In the genomic region with DNA sequence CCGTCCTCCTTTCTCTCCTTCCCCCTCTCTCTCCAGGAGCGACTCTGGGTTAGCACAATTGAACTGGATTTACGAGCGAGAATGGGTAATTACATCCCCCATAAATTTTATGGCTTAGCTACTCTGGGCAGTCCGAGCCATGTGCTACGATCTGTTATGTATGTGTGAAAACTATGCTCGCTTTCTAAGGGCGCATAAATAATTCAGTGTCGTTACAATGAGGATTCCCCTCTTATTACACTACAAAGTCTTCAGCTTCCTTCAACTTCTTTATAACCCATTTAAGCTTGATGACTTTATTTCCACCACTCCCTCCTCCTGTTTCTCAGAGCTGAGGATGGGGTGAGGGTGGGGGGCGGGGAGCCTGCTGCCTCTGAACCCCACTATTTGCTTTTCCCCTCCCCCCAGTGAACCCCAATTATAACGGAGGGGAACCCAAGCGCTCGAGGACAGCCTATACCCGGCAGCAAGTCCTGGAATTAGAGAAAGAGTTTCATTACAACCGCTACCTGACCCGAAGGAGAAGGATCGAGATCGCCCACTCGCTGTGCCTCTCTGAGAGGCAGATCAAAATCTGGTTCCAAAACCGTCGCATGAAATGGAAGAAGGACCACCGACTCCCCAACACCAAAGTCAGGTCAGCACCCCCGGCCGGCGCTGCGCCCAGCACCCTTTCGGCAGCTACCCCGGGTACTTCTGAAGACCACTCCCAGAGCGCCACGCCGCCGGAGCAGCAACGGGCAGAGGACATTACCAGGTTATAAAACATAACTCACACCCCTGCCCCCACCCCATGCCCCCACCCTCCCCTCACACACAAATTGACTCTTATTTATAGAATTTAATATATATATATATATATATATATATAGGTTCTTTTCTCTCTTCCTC, we compare ENCODE assay signal across 9 cellular contexts. TPM values are rescaled to one million over a fixed set of nuclear protein-coding genes. Genes with fewer than 3 reads are reported as not detected.
DNase-seq lines count a peak whose midpoint lies in the region; ATAC-seq lines count a peak whose summit lies in the region.
"Had no signal": no experiment of that assay in that cellular context is flagged by ENCODE, and none has a peak within 500 bp of the region (broad histone marks: within the 10 kb centered on the region; RNA-seq: fewer than 3 reads in every experiment).

No MANE protein-coding gene starts in this region.

- H3K36me3 Mint-ChIP-seq in activated CD4-positive, alpha-beta T cell treated with anti-CD3 and anti-CD28 coated beads, Interleukin-2, amount 10 ng/mL, durations not matched to agents 24 days and 14 days (ENCODE audit: low read depth): peaks cover 2% of the 10 kb centered on the region
- H3K36me3 Mint-ChIP-seq in T-cell (no peaks in the 10 kb centered on the region), immature natural killer cell (peaks cover 4 to 13% (median 5%) of the 10 kb centered on the region in 3 donors)

- intact Hi-C loops in activated CD4-positive, alpha-beta T cell treated with anti-CD3 and anti-CD28 coated beads, Interleukin-2, amount 10 ng/mL, durations not matched to agents 24 days and 14 days (cut with micrococcal nuclease): loop anchor here (5.0 kb wide), 3 partner anchors 57 to 127 kb away; a partner anchor contains a TSS

- peaks cover 22% of the 10 kb centered on the region for H3K4me1 Mint-ChIP-seq in activated CD4-positive, alpha-beta T cell treated with anti-CD3 and anti-CD28 coated beads, Interleukin-2, amount 10 ng/mL, durations not matched to agents 24 days and 14 days
- H3K4me1 Mint-ChIP-seq in T-cell (peaks cover 34 to 44% (median 40%) of the 10 kb centered on the region in 3 donors), immature natural killer cell (peaks cover 46 to 49% of the 10 kb centered on the region in 2 donors)
- peaks cover 50% of the 10 kb centered on the region for H3K4me1 Mint-ChIP-seq in stimulated activated naive CD8-positive, alpha-beta T cell treated with anti-CD3 and anti-CD28 coated beads, Interleukin-15, amount 100 ng/mL, for 72 hours

- H3K27me3 Mint-ChIP-seq in activated CD4-positive, alpha-beta T cell treated with anti-CD3 and anti-CD28 coated beads, Interleukin-2, amount 10 ng/mL, durations not matched to agents 24 days and 14 days: peaks cover 88% of the 10 kb centered on the region
- H3K27me3 Mint-ChIP-seq in T-cell (peaks cover 71 to 90% of the 10 kb centered on the region in 2 donors), immature natural killer cell (ENCODE audit: low read depth in 3 of 3) (peaks cover 23 to 40% (median 31%) of the 10 kb centered on the region in 3 donors)
- H3K27me3 Mint-ChIP-seq in stimulated activated naive CD8-positive, alpha-beta T cell treated with anti-CD3 and anti-CD28 coated beads, Interleukin-15, amount 100 ng/mL, for 72 hours: peaks cover 99% of the 10 kb centered on the region

- peak overlapping the region; percentile 71 for H3K4me3 Mint-ChIP-seq in activated CD4-positive, alpha-beta T cell treated with anti-CD3 and anti-CD28 coated beads, Interleukin-2, amount 10 ng/mL, durations not matched to agents 24 days and 14 days
- H3K4me3 Mint-ChIP-seq in T-cell (peak overlapping the region; percentile 58 to 65 (median 59)), immature natural killer cell (peak overlapping the region; percentile 74 to 91 (median 85))
- peak overlapping the region; percentile 83 to 85 for H3K4me3 Mint-ChIP-seq in stimulated activated naive CD8-positive, alpha-beta T cell treated with anti-CD3 and anti-CD28 coated beads, Interleukin-15, amount 100 ng/mL, for 72 hours

- POLR2A ChIA-PET in T-cell (lab: Charles Lee): interaction anchor here in 1 of 2 donors (0.6 kb wide), 1 partner anchor 84 kb away, joined by 3 read pairs; no protein-coding TSS in a partner anchor

- CTCF ChIA-PET in T-cell (lab: Charles Lee): interaction anchor here (0.6 to 0.7 kb wide), 5 partner anchors 22 to 438 kb away, joined by 3 to 4 read pairs (median 3); no protein-coding TSS in a partner anchor

- peak overlapping the region; percentile 63 for H3K27ac Mint-ChIP-seq in activated CD4-positive, alpha-beta T cell treated with anti-CD3 and anti-CD28 coated beads, Interleukin-2, amount 10 ng/mL, durations not matched to agents 24 days and 14 days
- no peak overlapping the region for H3K27ac Mint-ChIP-seq in T-cell
- peak overlapping the region in 2 of 6 donors; percentile 65 to 81 for H3K27ac Mint-ChIP-seq in immature natural killer cell
- peak overlapping the region in 1 of 2 donors; percentile 75 for H3K27ac Mint-ChIP-seq in stimulated activated naive CD8-positive, alpha-beta T cell treated with anti-CD3 and anti-CD28 coated beads, Interleukin-15, amount 100 ng/mL, for 72 hours

- no peaks in the 10 kb centered on the region for H3K9me3 Mint-ChIP-seq in activated CD4-positive, alpha-beta T cell treated with anti-CD3 and anti-CD28 coated beads, Interleukin-2, amount 10 ng/mL, durations not matched to agents 24 days and 14 days
- H3K9me3 Mint-ChIP-seq in T-cell (no peaks in the 10 kb centered on the region), immature natural killer cell (peaks cover 0 to 2% (median 0%) of the 10 kb centered on the region in 6 donors)
- no peaks in the 10 kb centered on the region for H3K9me3 Mint-ChIP-seq in stimulated activated naive CD8-positive, alpha-beta T cell treated with anti-CD3 and anti-CD28 coated beads, Interleukin-15, amount 100 ng/mL, for 72 hours

- ATAC-seq in T-cell (replicated peaks in 1 of 4): no peak
- ATAC-seq in stimulated activated naive CD8-positive, alpha-beta T cell treated with anti-CD3 and anti-CD28 coated beads, Interleukin-15, amount 100 ng/mL, for 72 hours: no peak
- no peak for ATAC-seq in GM21786 (IDR thresholded peaks at IDR 0.05; ENCODE audit: unreplicated experiment)

- DNase-seq in activated CD4-positive, alpha-beta T cell treated with anti-CD3 and anti-CD28 coated beads, Interleukin-2, amount 10 ng/mL, durations not matched to agents 24 days and 14 days: no peak
- DNase-seq in activated CD4-positive, alpha-beta T cell treated with anti-CD3 and anti-CD28 coated beads, Interleukin-2, amount 50 U/mL, for 1 hour: no peak
- no peak for DNase-seq in T-cell
- no peak for DNase-seq in immature natural killer cell
- DNase-seq in stimulated activated naive CD8-positive, alpha-beta T cell treated with anti-CD3 and anti-CD28 coated beads, Interleukin-15, amount 100 ng/mL, for 72 hours: no peak
- no peak for DNase-seq in kidney tubule cell (ENCODE audit: low spot score)
- DNase-seq in GF-D8 (lab: John Stamatoyannopoulos, UW): no peak
- DNase-seq: SW 1271 had no signal

RNA-seq across cellular contexts. Expression of a gene that starts 1.1 kb away (rescaled TPM):
- total RNA-seq in activated CD4-positive, alpha-beta T cell treated with anti-CD3 and anti-CD28 coated beads, Interleukin-2, amount 10 ng/mL, durations not matched to agents 24 days and 14 days: not detected in 2 replicates
- total RNA-seq in T-cell: 1 to 10 TPM in 1 of 5 donors, under 1 TPM in 4; 0.36 to 1.4 (median 0.61) TPM
- under 1 TPM; 0.45 to 0.99 (median 0.92) TPM for polyA plus RNA-seq in immature natural killer cell

RNA-seq across cellular contexts. Expression of a gene that starts 21.8 kb away (rescaled TPM):
- total RNA-seq in activated CD4-positive, alpha-beta T cell treated with anti-CD3 and anti-CD28 coated beads, Interleukin-2, amount 10 ng/mL, durations not matched to agents 24 days and 14 days: not detected in 2 replicates
- total RNA-seq in T-cell: not detected
- polyA plus RNA-seq in immature natural killer cell: not detected

RNA-seq across cellular contexts. Expression of a gene that starts 26.4 kb away (rescaled TPM):
- not detected in 2 replicates for total RNA-seq in activated CD4-positive, alpha-beta T cell treated with anti-CD3 and anti-CD28 coated beads, Interleukin-2, amount 10 ng/mL, durations not matched to agents 24 days and 14 days
- total RNA-seq in T-cell: not detected
- not detected for polyA plus RNA-seq in immature natural killer cell

RNA-seq across cellular contexts. Expression of a gene that starts 45.9 kb away (rescaled TPM):
- not detected in 2 replicates for total RNA-seq in activated CD4-positive, alpha-beta T cell treated with anti-CD3 and anti-CD28 coated beads, Interleukin-2, amount 10 ng/mL, durations not matched to agents 24 days and 14 days
- not detected for total RNA-seq in T-cell
- polyA plus RNA-seq in immature natural killer cell: not detected

RNA-seq across cellular contexts. Expression of a gene that starts 54.7 kb away (rescaled TPM):
- not detected in 2 replicates for total RNA-seq in activated CD4-positive, alpha-beta T cell treated with anti-CD3 and anti-CD28 coated beads, Interleukin-2, amount 10 ng/mL, durations not matched to agents 24 days and 14 days
- not detected for total RNA-seq in T-cell
- not detected for polyA plus RNA-seq in immature natural killer cell
